ENCODE assay signal across 8 cellular contexts in genomic region chr16:21263640-21264211, GRCh38. TPM values are rescaled to one million over a fixed set of nuclear protein-coding genes. Genes with fewer than 3 reads are reported as not detected.
DNase-seq lines count a peak whose midpoint lies in the region; ATAC-seq, FAIRE-seq and TF ChIP-seq lines count a peak whose summit lies in the region.

No MANE protein-coding gene starts in this region.

- no TSS peak for BruUV-seq in PC-3 (replicated peaks; lab: Mats Ljungman, UMichigan)

- intact Hi-C loops in PC-3 (cut with micrococcal nuclease) = no loop called here

- H3K4me1 Mint-ChIP-seq in brain = peaks cover 15% of the 10 kb centered on the region
- H3K4me1 Mint-ChIP-seq in stimulated activated memory B cell treated with anti-CD40 and anti-IgM and Interleukin-4, amounts not matched to agents 10 μg/mL and 1 μg/mL and 100 μg/mL, for 72 hours = peaks cover 36% of the 10 kb centered on the region

- no peak for FAIRE-seq in A549 (lab: Jason Lieb, UNC)

- H3K36me3 Mint-ChIP-seq in brain = no peaks in the 10 kb centered on the region
- H3K36me3 Mint-ChIP-seq in stimulated activated memory B cell treated with anti-CD40 and anti-IgM and Interleukin-4, amounts not matched to agents 10 μg/mL and 1 μg/mL and 100 μg/mL, for 72 hours = no peaks in the 10 kb centered on the region

- H3K27ac ChIP-seq in A549 (peak overlapping the region; percentile 4 to 56; a peak in 3 of 6 replicates), PC-3 (ENCODE audit: low read length) (no peak overlapping the region)

- H3K36me3 ChIP-seq in PC-3 (ENCODE audit: low read depth, low read length) = no peaks in the 10 kb centered on the region

- peak overlapping the region in 1 of 5 experiments; percentile 57 for H3K4me3 Mint-ChIP-seq in brain
- peak overlapping the region; percentile 22 for H3K4me3 Mint-ChIP-seq in stimulated activated memory B cell treated with anti-CD40 and anti-IgM and Interleukin-4, amounts not matched to agents 10 μg/mL and 1 μg/mL and 100 μg/mL, for 72 hours

- H3K4me2 ChIP-seq in A549 (peak overlapping the region; percentile 38; the same call in 2 of the 3 replicates), PC-3 (ENCODE audit: low read length) (no peak overlapping the region)

- H3K9me2 ChIP-seq in PC-3 (replicated peaks; ENCODE audit: low read length) = no peaks in the 10 kb centered on the region

- peaks cover 0 to 3% (median 0%) of the 10 kb centered on the region in 5 experiments for H3K9me3 Mint-ChIP-seq in brain
- no peaks in the 10 kb centered on the region for H3K9me3 Mint-ChIP-seq in stimulated activated memory B cell treated with anti-CD40 and anti-IgM and Interleukin-4, amounts not matched to agents 10 μg/mL and 1 μg/mL and 100 μg/mL, for 72 hours

- 64% methylated on average over 8 of the region's 8 CpGs for WGBS in A549 (ENCODE audit: missing lambda C conversion rate)

- POLR2A ChIA-PET in A549 (lab: Yijun Ruan, JAX) (no interaction called here), PC-3 (lab: Charles Lee; ENCODE audit: unreplicated experiment) (no interaction called here)

- no peak for TF ChIP-seq EP300 in A549 (IDR thresholded peaks at IDR 0.05)

- no peaks in the 10 kb centered on the region for H3K27me3 ChIP-seq in PC-3 (ENCODE audit: low read length)

- peaks cover 42% of the 10 kb centered on the region for H3K4me1 ChIP-seq in A549
- peaks cover 7% of the 10 kb centered on the region; the same call in 1 of the 2 replicates for H3K4me1 ChIP-seq in PC-3 (ENCODE audit: insufficient read depth, low read length)

- H3F3A ChIP-seq in PC-3 (ENCODE audit: low read length, unreplicated experiment) = no peaks in the 10 kb centered on the region

- CTCF ChIA-PET in A549 (lab: Yijun Ruan, JAX) (interaction anchor here (1.2 to 4.9 kb wide), 4 partner anchors 14 to 75 kb away, joined by 3 to 54 read pairs (median 6); partner anchors contain the start of gene CRYM), PC-3 (lab: Charles Lee) (no interaction called here)

- H3K9ac ChIP-seq in PC-3 (ENCODE audit: low read length) = no peak overlapping the region

- DNase-seq in A549 (ENCODE audit: low read depth in 1 of 2, low spot score in 1 of 2) (peak; percentile 14 to 30), PC-3 (no peak), AML-193 (lab: John Stamatoyannopoulos, UW) (no peak), iPS-NIHi11 (ENCODE audit: low spot score) (no peak)

- no peak for TF ChIP-seq RAD21 in A549 (conservative IDR thresholded peaks at IDR 0.05 in 1 of 2, IDR thresholded peaks at IDR 0.05 in 1 of 2)

- TF ChIP-seq CTCF in A549 (IDR thresholded peaks at IDR 0.05) (no peak), brain (conservative IDR thresholded peaks at IDR 0.05) (no peak), PC-3 (conservative IDR thresholded peaks at IDR 0.05; ENCODE audit: low read depth, low read length) (no peak)

- H3K27ac Mint-ChIP-seq in brain = peak overlapping the region in 4 of 5 experiments; percentile 29 to 85 (median 61)
- peak overlapping the region; percentile 56 for H3K27ac Mint-ChIP-seq in stimulated activated memory B cell treated with anti-CD40 and anti-IgM and Interleukin-4, amounts not matched to agents 10 μg/mL and 1 μg/mL and 100 μg/mL, for 72 hours

- TF ChIP-seq POLR2A in A549 (IDR thresholded peaks at IDR 0.05; ENCODE audit: low read length) = no peak

- H3K4me3 ChIP-seq in A549 = no peak overlapping the region
- no peak overlapping the region for H3K4me3 ChIP-seq in PC-3 (ENCODE audit: low read length)

- H3K79me2 ChIP-seq in PC-3 (ENCODE audit: low read length) = no peaks in the 10 kb centered on the region

- no peak overlapping the region for H2AFZ ChIP-seq in PC-3 (ENCODE audit: low read length)

- ATAC-seq in A549 = no peak; a peak in 1 of 6 replicates
- ATAC-seq in GM19023 (IDR thresholded peaks at IDR 0.05; ENCODE audit: unreplicated experiment) = peak; percentile 72
- ATAC-seq in HG03139 (IDR thresholded peaks at IDR 0.05; ENCODE audit: unreplicated experiment) = peak; percentile 80
- peak; percentile 89 for ATAC-seq in stimulated activated memory B cell treated with anti-CD40 and anti-IgM and Interleukin-4, amounts not matched to agents 10 μg/mL and 1 μg/mL and 100 μg/mL, for 72 hours
- ATAC-seq in PC-3 = no peak

- H4K20me1 ChIP-seq in PC-3 (ENCODE audit: low read length) = no peaks in the 10 kb centered on the region

- peaks cover 5% of the 10 kb centered on the region for H3K27me3 Mint-ChIP-seq in brain
- no peaks in the 10 kb centered on the region for H3K27me3 Mint-ChIP-seq in stimulated activated memory B cell treated with anti-CD40 and anti-IgM and Interleukin-4, amounts not matched to agents 10 μg/mL and 1 μg/mL and 100 μg/mL, for 72 hours

- H3K9me3 ChIP-seq in A549 = no peaks in the 10 kb centered on the region
- H3K9me3 ChIP-seq in PC-3 (ENCODE audit: low read length) = no peaks in the 10 kb centered on the region

TF ChIP-seq in A549, 52 proteins besides CTCF, POLR2A, EP300 and RAD21:
- TF ChIP-seq MAX (IDR thresholded peaks at IDR 0.05) = 0 out of 2 replicates have a peak, but pooled peaks have one; percentile 15
- TF ChIP-seq TFCP2L1 (CRISPR knock-in tag; IDR thresholded peaks at IDR 0.05) = no peak

RNA-seq across cellular contexts. Expression of gene CRYM, which starts 14.4 kb away (rescaled TPM):
- polyA plus RNA-seq in A549 (2011; rRNA removed) (3.1 and 3.4 TPM in 2 replicates), A549 (2017; fragmentation: RNase III; extraction: RNeasy Plus Mini Kit Qiagen cat#74134 plus additional on column Dnase treatment) (0.94 to 0.98 TPM (median 0.94 TPM) in 3 replicates), brain (ENCODE audit: insufficient read depth, low read depth, low replicate concordance) (27.2 TPM)
- polyA plus RNA-seq in A549 (2012; cell fraction: cytosol; rRNA removed) = 1.8 and 2.1 TPM in 2 replicates
- 3.0 and 3.9 TPM in 2 replicates for polyA plus RNA-seq in A549 (2012; cell fraction: nucleus; rRNA removed)
- 0.73 and 2.1 TPM in 2 replicates for polyA minus RNA-seq in A549 (2011; rRNA and poly(A)+ RNA removed)
- not detected in 2 replicates for total RNA-seq in PC-3 (2014; rRNA removed)

RNA-seq across cellular contexts. Expression of gene ANKS4B, which starts 30.2 kb away (rescaled TPM):
- 1.8 and 2.2 TPM in 2 replicates for polyA plus RNA-seq in A549 (2011; rRNA removed)
- polyA plus RNA-seq in A549 (2012; cell fraction: cytosol; rRNA removed) = 0.15 and 0.17 TPM in 2 replicates
- polyA plus RNA-seq in A549 (2012; cell fraction: nucleus; rRNA removed) = 0.04 and 0.10 TPM in 2 replicates
- 0.18 to 0.27 TPM (median 0.22 TPM) in 3 replicates for polyA plus RNA-seq in A549 (2017; fragmentation: RNase III; extraction: RNeasy Plus Mini Kit Qiagen cat#74134 plus additional on column Dnase treatment)
- polyA minus RNA-seq in A549 (2011; rRNA and poly(A)+ RNA removed) = 2.3 and 2.9 TPM in 2 replicates
- not detected for polyA plus RNA-seq in brain (ENCODE audit: insufficient read depth, low read depth, low replicate concordance)
- total RNA-seq in PC-3 (2014; rRNA removed) = not detected in 2 replicates

RNA-seq across cellular contexts. Expression of gene ZP2, which starts 52.4 kb away (rescaled TPM):
- polyA plus RNA-seq in A549 (2011; rRNA removed) = not detected in 2 replicates
- polyA plus RNA-seq in A549 (2012; cell fraction: cytosol; rRNA removed) = not detected in 2 replicates
- polyA plus RNA-seq in A549 (2012; cell fraction: nucleus; rRNA removed) = not detected in 2 replicates
- not detected in 3 replicates for polyA plus RNA-seq in A549 (2017; fragmentation: RNase III; extraction: RNeasy Plus Mini Kit Qiagen cat#74134 plus additional on column Dnase treatment)
- polyA minus RNA-seq in A549 (2011; rRNA and poly(A)+ RNA removed) = not detected in 2 replicates
- not detected for polyA plus RNA-seq in brain (ENCODE audit: insufficient read depth, low read depth, low replicate concordance)
- total RNA-seq in PC-3 (2014; rRNA removed) = not detected in 2 replicates

Comparison
In these comparisons a context has a peak if more than half of its experiments do, and no peak if none do; other contexts are left out.
1. ATAC-seq: peak in GM19023 (single experiment), HG03139 (single experiment) and stimulated activated memory B cell treated with anti-CD40 and anti-IgM and Interleukin-4, amounts not matched to agents 10 μg/mL and 1 μg/mL and 100 μg/mL, for 72 hours (single experiment); none in A549 (0 of 2) and PC-3 (single experiment).
2. DNase-seq: peak in A549 (2 of 2); none in PC-3 (single experiment), AML-193 (0 of 2) and iPS-NIHi11 (single experiment).